2 cellular contexts compared by ENCODE assay signal in genomic region chr12:13981296-13981962, GRCh38.
TF ChIP-seq lines count a peak whose summit lies in the region.

GRIN2B (minus strand) TSS chr12:13981602; CDS start chr12:13866208, 115,394 bp downstream.

TF ChIP-seq in liver, 16 proteins besides CTCF, POLR2A, EP300 and RAD21 (continued from another document):
- TF ChIP-seq ATF3 (IDR thresholded peaks at IDR 0.05) (no peak), FOXA1 (IDR thresholded peaks at IDR 0.05) (no peak), FOXA2 (IDR thresholded peaks at IDR 0.05) (no peak), REST (IDR thresholded peaks at IDR 0.05) (no peak)

TF ChIP-seq in HepG2, 621 proteins besides CTCF, POLR2A, EP300 and RAD21:
- TF ChIP-seq IKZF5 (CRISPR knock-in tag; IDR thresholded peaks at IDR 0.05), result no peak
